9 cellular contexts compared by ENCODE assay signal in the genomic region with DNA sequence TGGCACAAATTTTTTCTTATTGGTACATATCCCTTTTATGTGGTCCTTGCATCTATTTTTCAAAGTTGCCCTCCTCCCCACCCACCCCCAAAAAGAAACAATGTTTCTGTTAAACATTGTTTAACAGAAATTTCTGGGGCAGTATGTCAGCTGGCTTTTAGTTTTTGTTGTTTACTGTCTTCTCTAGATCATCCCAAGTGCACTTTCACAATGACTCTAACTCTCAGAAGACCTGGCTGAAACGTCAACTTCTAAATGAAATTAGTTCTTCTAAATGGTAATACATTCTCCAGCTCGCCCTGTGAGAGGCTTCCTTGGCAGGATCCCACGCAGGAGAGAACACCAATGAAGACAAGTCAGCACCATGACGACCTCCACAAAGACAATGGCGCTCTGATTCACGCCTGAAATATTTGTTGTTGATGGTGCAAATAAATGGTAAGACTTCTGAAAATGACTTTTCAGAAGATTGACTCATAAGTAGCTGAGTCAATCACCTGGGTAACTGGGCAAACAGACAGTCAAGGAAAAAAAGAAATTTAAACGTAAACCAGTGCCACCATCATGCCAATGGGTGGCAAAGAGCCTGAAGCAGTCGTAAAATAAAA.
DNase-seq lines count a peak whose midpoint lies in the region; ATAC-seq, FAIRE-seq and TF ChIP-seq lines count a peak whose summit lies in the region.
"Had no signal": no experiment of that assay in that cellular context is flagged by ENCODE, and none has a peak within 500 bp of the region (broad histone marks: within the 10 kb centered on the region; RNA-seq: fewer than 3 reads in every experiment).

No MANE protein-coding gene starts in this region.

- no peak overlapping the region for H3K27ac ChIP-seq in small intestine (ENCODE audit: low read depth in 1 of 2, low read length in 1 of 2)

- ATAC-seq in GM18502 (IDR thresholded peaks at IDR 0.05; ENCODE audit: poor library complexity, unreplicated experiment) = peak; percentile 82

- H3K4me3 ChIP-seq in HFF-Myc (replicated peaks; ENCODE audit: low read depth, low read length) (no peak overlapping the region), small intestine (ENCODE audit: low read depth in 1 of 2, low read length in 2 of 2) (no peak overlapping the region)
- H3K4me3 ChIP-seq: skin epidermis had no signal

- no peaks in the 10 kb centered on the region for H3K9me3 ChIP-seq in small intestine (ENCODE audit: control insufficient read depth, low read depth)

- no peak for TF ChIP-seq CTCF in HFF-Myc (IDR thresholded peaks at IDR 0.05; ENCODE audit: low read depth, low read length, missing control alignments)

- WGBS in small intestine, 3 donors = 65 to 77% (median 73%) methylated on average over 8 of the region's 8 CpGs

- FAIRE-seq in small intestine (lab: Jason Lieb, UNC) = no peak

- no peaks in the 10 kb centered on the region for H3K4me1 ChIP-seq in small intestine (ENCODE audit: control insufficient read depth in 2 of 2, insufficient read depth in 1 of 2, low read depth in 1 of 2, low read length in 1 of 2)

- no peaks in the 10 kb centered on the region for H3K36me3 ChIP-seq in small intestine (ENCODE audit: control insufficient read depth in 2 of 2, insufficient read depth in 2 of 2, low read length in 2 of 2)

- peak; percentile 6 for DNase-seq in HFF-Myc (ENCODE audit: extremely low read depth, low read depth)
- DNase-seq in NCI-H226 = peak; percentile 98
- peak; percentile 11 to 98 for DNase-seq in lung microvascular endothelial cell (ENCODE audit: low read depth in 2 of 2)
- DNase-seq in NCI-H187 (lab: John Stamatoyannopoulos, UW) = no peak
- DNase-seq in small intestine = no peak
- no peak for DNase-seq in effector CD4-positive, alpha-beta T cell
- no peak for DNase-seq in NOMO-1 treated with DMSO at 0.1 percent for 48 hours (lab: John Stamatoyannopoulos, UW; ENCODE audit: unreplicated experiment)

- no peaks in the 10 kb centered on the region for H3K27me3 ChIP-seq in small intestine (ENCODE audit: control insufficient read depth in 2 of 2, insufficient read depth in 2 of 2, low read length in 2 of 2)

Comparison
In these comparisons a context has a peak if more than half of its experiments do, and no peak if none do; other contexts are left out.
1. DNase-seq: peak in HFF-Myc (single experiment), NCI-H226 (single experiment) and lung microvascular endothelial cell (2 of 2); none in NCI-H187 (0 of 2), small intestine (single experiment), effector CD4-positive, alpha-beta T cell (single experiment) and NOMO-1 treated with DMSO at 0.1 percent for 48 hours (single experiment).